Comparison of ENCODE assay signal across 1 cellular context in genomic region chr5:175640108-175640507, GRCh38.
TF ChIP-seq lines count a peak whose summit lies in the region.

No MANE protein-coding gene starts in this region.

TF ChIP-seq in H1, 55 proteins besides CTCF, POLR2A, EP300 and RAD21:
- no peak for TF ChIP-seq SP4 (IDR thresholded peaks at IDR 0.05; ENCODE audit: low read length)
- no peak for TF ChIP-seq RBBP5 (IDR thresholded peaks at IDR 0.05; ENCODE audit: borderline replicate concordance, low read depth, low read length)
- TF ChIP-seq GABPA (IDR thresholded peaks at IDR 0.05; ENCODE audit: borderline replicate concordance, insufficient read depth, low read length): no peak
- no peak for TF ChIP-seq CBX8 (IDR thresholded peaks at IDR 0.05; ENCODE audit: borderline replicate concordance, low read depth, low read length)
- no peak for TF ChIP-seq SIRT6 (IDR thresholded peaks at IDR 0.05; ENCODE audit: low read length)
TF ChIP-seq in H1: peak in this region for 0.
